In genomic region chr12:96187675-96188355, GRCh38 we compare ENCODE assay signal across 26 cellular contexts. TPM values are rescaled to one million over a fixed set of nuclear protein-coding genes. Genes with fewer than 3 reads are reported as not detected.
DNase-seq lines count a peak whose midpoint lies in the region; ATAC-seq, FAIRE-seq and TF ChIP-seq lines count a peak whose summit lies in the region.
"Had no signal": no experiment of that assay in that cellular context is flagged by ENCODE, and none has a peak within 500 bp of the region (broad histone marks: within the 10 kb centered on the region; RNA-seq: fewer than 3 reads in every experiment).

No MANE protein-coding gene starts in this region.

- FAIRE-seq in RCC 7860 (lab: Jason Lieb, UNC) = no peak

- no peaks in the 10 kb centered on the region for H3K36me3 Mint-ChIP-seq in endothelial cell (ENCODE audit: low read depth, unreplicated experiment)
- no peaks in the 10 kb centered on the region for H3K36me3 Mint-ChIP-seq in stimulated activated effector memory CD8-positive, alpha-beta T cell treated with anti-CD3 and anti-CD28 coated beads, Interleukin-12 subunit alpha, Interleukin-12 subunit beta, amount 100 ng/mL, for 72 hours
- H3K36me3 Mint-ChIP-seq: naive B cell had no signal

- ATAC-seq in stimulated activated effector memory CD8-positive, alpha-beta T cell treated with anti-CD3 and anti-CD28 coated beads, Interleukin-12 subunit alpha, Interleukin-12 subunit beta, amount 100 ng/mL, for 72 hours = no peak
- no peak for ATAC-seq in GM21423 (IDR thresholded peaks at IDR 0.05; ENCODE audit: unreplicated experiment)
- ATAC-seq: heart right ventricle, left colon had no signal

- H3K4me1 Mint-ChIP-seq in endothelial cell (ENCODE audit: unreplicated experiment) = peaks cover 56% of the 10 kb centered on the region
- H3K4me1 Mint-ChIP-seq in stimulated activated effector memory CD8-positive, alpha-beta T cell treated with anti-CD3 and anti-CD28 coated beads, Interleukin-12 subunit alpha, Interleukin-12 subunit beta, amount 100 ng/mL, for 72 hours = peaks cover 40% of the 10 kb centered on the region

- H3K27me3 Mint-ChIP-seq in endothelial cell (ENCODE audit: unreplicated experiment) = peaks cover 2% of the 10 kb centered on the region
- H3K27me3 Mint-ChIP-seq: activated B cell treated with CpG ODN at 0.5 μM for 24 hours, naive B cell had no signal

- TF ChIP-seq CTCF in endothelial cell (IDR thresholded peaks at IDR 0.05; ENCODE audit: unreplicated experiment) = no peak

- H3K27ac Mint-ChIP-seq in endothelial cell (ENCODE audit: unreplicated experiment) = peak overlapping the region; percentile 65
- H3K27ac Mint-ChIP-seq in stimulated activated effector memory CD8-positive, alpha-beta T cell treated with anti-CD3 and anti-CD28 coated beads, Interleukin-12 subunit alpha, Interleukin-12 subunit beta, amount 100 ng/mL, for 72 hours = peak overlapping the region; percentile 50
- H3K27ac Mint-ChIP-seq: activated B cell treated with CpG ODN at 0.5 μM for 24 hours; activated naive CD4-positive, alpha-beta T cell treated with anti-CD3 and anti-CD28 coated beads, Interleukin-2, amount 50 U/mL, for 72 hours; CD14-positive monocyte; dendritic cell treated with granulocyte-macrophage colony-stimulating factor and Interleukin-4, amounts not matched to agents 40 ng/mL and 50 ng/mL, for 4 days had no signal

- H3K9me3 Mint-ChIP-seq in endothelial cell (ENCODE audit: unreplicated experiment) = no peaks in the 10 kb centered on the region
- no peaks in the 10 kb centered on the region for H3K9me3 Mint-ChIP-seq in stimulated activated effector memory CD8-positive, alpha-beta T cell treated with anti-CD3 and anti-CD28 coated beads, Interleukin-12 subunit alpha, Interleukin-12 subunit beta, amount 100 ng/mL, for 72 hours
- H3K9me3 Mint-ChIP-seq: activated T-helper 1 cell treated with anti-CD3 and anti-CD28 coated beads, Interleukin-12 subunit alpha, Interleukin-12 subunit beta, Interleukin-2, Interleukin-4 antibody, amounts not matched to agents 30 ng/mL and 10 ng/mL and 1 ng/mL, durations not matched to agents 14 hours and 24 hours and 36 hours; dendritic cell treated with granulocyte-macrophage colony-stimulating factor and Interleukin-4, amounts not matched to agents 40 ng/mL and 50 ng/mL, for 4 days had no signal

- no peak overlapping the region for H3K4me3 Mint-ChIP-seq in endothelial cell (ENCODE audit: unreplicated experiment)
- H3K4me3 Mint-ChIP-seq in stimulated activated effector memory CD8-positive, alpha-beta T cell treated with anti-CD3 and anti-CD28 coated beads, Interleukin-12 subunit alpha, Interleukin-12 subunit beta, amount 100 ng/mL, for 72 hours = no peak overlapping the region
- H3K4me3 Mint-ChIP-seq: activated B cell treated with CpG ODN at 0.5 μM for 24 hours; activated T-helper 1 cell treated with anti-CD3 and anti-CD28 coated beads, Interleukin-12 subunit alpha, Interleukin-12 subunit beta, Interleukin-2, Interleukin-4 antibody, amounts not matched to agents 30 ng/mL and 10 ng/mL and 1 ng/mL, durations not matched to agents 14 hours and 24 hours and 36 hours; CD14-positive monocyte; dendritic cell treated with granulocyte-macrophage colony-stimulating factor and Interleukin-4, amounts not matched to agents 40 ng/mL and 50 ng/mL, for 4 days had no signal

- DNase-seq in DMS 273 (lab: John Stamatoyannopoulos, UW; ENCODE audit: unreplicated experiment) (peak; percentile 37), NCI-H446 treated with DMSO at 0.1 percent for 48 hours (lab: John Stamatoyannopoulos, UW) (peak; percentile 36), endothelial cell (ENCODE audit: low spot score) (no peak), NCI-H524 treated with DMSO at 0.1 percent for 48 hours (lab: John Stamatoyannopoulos, UW) (no peak), RCC 7860 (ENCODE audit: low spot score) (no peak)
- no peak for DNase-seq in stimulated activated effector memory CD8-positive, alpha-beta T cell treated with anti-CD3 and anti-CD28 coated beads, Interleukin-12 subunit alpha, Interleukin-12 subunit beta, amount 100 ng/mL, for 72 hours (ENCODE audit: low spot score in 2 of 2)
- no peak for DNase-seq in NK-92 treated with Interleukin-12 subunit alpha and Interleukin-12 subunit beta, amount 100 ng/mL, for 24 hours (lab: John Stamatoyannopoulos, UW)
- DNase-seq: activated B cell treated with CpG ODN at 0.5 μM for 24 hours; aorta; caudate nucleus; DMS153; GDM1; heart right ventricle; left colon; naive B cell; NCI-H1092; NCI-H2029; occipital lobe; OCI-M1; Right ventricle myocardium superior; stimulated activated CD4-positive, alpha-beta T cell treated with anti-CD3 and anti-CD28 coated beads, Interleukin-1b, Interleukin-23, amount 100 ng/mL, for 48 hours had no signal

RNA-seq across cellular contexts. Expression of gene ELK3, which starts 6.4 kb away (rescaled TPM):
- 294 TPM for total RNA-seq in endothelial cell (ENCODE audit: unreplicated experiment)

Comparison
In these comparisons a context has a peak if more than half of its experiments do, and no peak if none do; other contexts are left out.
1. DNase-seq: peak in DMS 273 (single experiment) and NCI-H446 treated with DMSO at 0.1 percent for 48 hours (single experiment); none in endothelial cell (single experiment), stimulated activated effector memory CD8-positive, alpha-beta T cell treated with anti-CD3 and anti-CD28 coated beads, Interleukin-12 subunit alpha, Interleukin-12 subunit beta, amount 100 ng/mL, for 72 hours (0 of 2), NK-92 treated with Interleukin-12 subunit alpha and Interleukin-12 subunit beta, amount 100 ng/mL, for 24 hours (single experiment), NCI-H524 treated with DMSO at 0.1 percent for 48 hours (single experiment) and RCC 7860 (single experiment).